ENCODE assay signal across 10 cellular contexts in genomic region chr1:44035726-44036408, GRCh38. TPM values are rescaled to one million over a fixed set of nuclear protein-coding genes. Genes with fewer than 3 reads are reported as not detected.
DNase-seq lines count a peak whose midpoint lies in the region; TF ChIP-seq lines count a peak whose summit lies in the region.
"Had no signal": no experiment of that assay in that cellular context is flagged by ENCODE, and none has a peak within 500 bp of the region (broad histone marks: within the 10 kb centered on the region; RNA-seq: fewer than 3 reads in every experiment).

No MANE protein-coding gene starts in this region.

- H2AK5ac ChIP-seq in H9 (ENCODE audit: insufficient read length, low read length), result no peak overlapping the region

- no peak overlapping the region for H4K91ac ChIP-seq in H9 (ENCODE audit: insufficient read length, low read depth, low read length)

- H3K79me2 ChIP-seq in H9 (ENCODE audit: insufficient read depth, low read length), result no peaks in the 10 kb centered on the region

- H3K23ac ChIP-seq in H9 (ENCODE audit: insufficient read length, low read depth, low read length), result no peak overlapping the region

- no peaks in the 10 kb centered on the region for H3K23me2 ChIP-seq in H9 (ENCODE audit: insufficient read length, low read depth, low read length, poor library complexity, severe bottlenecking)

- WGBS in H9 (ENCODE audit: extremely low coverage, insufficient read length, low lambda C conversion rate), result no CpG with 5 or more reads among the region's 8 CpGs
- 51 to 67% (median 58%) methylated on average over 7 to 8 of the region's 8 CpGs for WGBS in spleen, 5 donors

- H3K9me3 ChIP-seq in H9 (ENCODE audit: control insufficient read depth, low read depth, low read length) (no peaks in the 10 kb centered on the region), left ventricle myocardium inferior (replicated peaks) (no peaks in the 10 kb centered on the region), spleen (no peaks in the 10 kb centered on the region)

- H3K4me3 ChIP-seq in left ventricle myocardium inferior (no peak overlapping the region), spleen (no peak overlapping the region)

- no peak overlapping the region for H2BK15ac ChIP-seq in H9 (ENCODE audit: low read depth, low read length)

- H2BK5ac ChIP-seq in H9 (ENCODE audit: insufficient read length, low read length), result no peak overlapping the region

- H3K14ac ChIP-seq in H9 (ENCODE audit: insufficient read depth, low read length), result no peak overlapping the region

- no peak overlapping the region for H4K8ac ChIP-seq in H9 (replicated peaks; ENCODE audit: insufficient read length, low read depth, low read length)

- H4K5ac ChIP-seq in H9 (ENCODE audit: insufficient read length, low read depth, low read length), result no peak overlapping the region

- H3T11ph ChIP-seq in H9 (ENCODE audit: low read length), result no peak overlapping the region

- no peak overlapping the region for H2BK120ac ChIP-seq in H9 (ENCODE audit: low read depth, low read length, poor library complexity, severe bottlenecking)

- H2BK20ac ChIP-seq in H9 (ENCODE audit: low read depth, low read length, poor library complexity, severe bottlenecking), result no peak overlapping the region

- no peak for TF ChIP-seq POLR2A in spleen (IDR thresholded peaks at IDR 0.05)

- no peaks in the 10 kb centered on the region for H4K20me1 ChIP-seq in H9 (ENCODE audit: control insufficient read depth, insufficient read depth, insufficient read length)

- intact Hi-C loops in left ventricle myocardium inferior (cut with micrococcal nuclease), result no loop called here
- intact Hi-C loops in spleen (cut with DNase I; ENCODE audit: low total_unique reads), result no loop called here

- no peaks in the 10 kb centered on the region for H3K79me1 ChIP-seq in H9 (ENCODE audit: insufficient read depth, low read depth, low read length, poor library complexity, severe bottlenecking)

- H3K9me3 Mint-ChIP-seq in H9, result no peaks in the 10 kb centered on the region
- no peaks in the 10 kb centered on the region for H3K9me3 Mint-ChIP-seq in activated naive CD8-positive, alpha-beta T cell treated with anti-CD3 and anti-CD28 coated beads for 36 hours
- H3K9me3 Mint-ChIP-seq: IgD-negative memory B cell had no signal

- no peak overlapping the region for H3K4me2 ChIP-seq in H9 (ENCODE audit: insufficient read depth, insufficient read length, low read length)

- peaks cover 27 to 28% of the 10 kb centered on the region in 2 experiments for H3K4me1 Mint-ChIP-seq in H9
- peaks cover 13% of the 10 kb centered on the region for H3K4me1 Mint-ChIP-seq in activated naive CD8-positive, alpha-beta T cell treated with anti-CD3 and anti-CD28 coated beads for 36 hours

- no peak overlapping the region for H3K4ac ChIP-seq in H9 (ENCODE audit: low read depth, low read length)

- peaks cover 10% of the 10 kb centered on the region for H3K27me3 Mint-ChIP-seq in H9 (ENCODE audit: low read depth)
- H3K27me3 Mint-ChIP-seq in activated naive CD8-positive, alpha-beta T cell treated with anti-CD3 and anti-CD28 coated beads for 36 hours, result no peaks in the 10 kb centered on the region
- H3K27me3 Mint-ChIP-seq: IgD-negative memory B cell had no signal

- peak; percentile 39 for DNase-seq in H9
- peak; percentile 14 for DNase-seq in activated naive CD8-positive, alpha-beta T cell treated with anti-CD3 and anti-CD28 coated beads for 36 hours
- peak; percentile 30 for DNase-seq in left ventricle myocardium inferior
- no peak for DNase-seq in spleen
- DNase-seq in SW480 (ENCODE audit: low spot score), result no peak
- DNase-seq in DMS79 treated with DMSO at 0.1 percent for 48 hours (lab: John Stamatoyannopoulos, UW), result no peak
- no peak for DNase-seq in NCI-H1417 treated with DMSO at 0.1 percent for 48 hours (lab: John Stamatoyannopoulos, UW)
- no peak for DNase-seq in NCI-H187 treated with DMSO at 0.1 percent for 48 hours (lab: John Stamatoyannopoulos, UW)
- DNase-seq: SIG-M5 had no signal

- H3K18ac ChIP-seq in H9 (ENCODE audit: insufficient read length, low read depth, low read length), result no peak overlapping the region

- H3K27me3 ChIP-seq in H9 (ENCODE audit: insufficient read depth, low read length) (no peaks in the 10 kb centered on the region), left ventricle myocardium inferior (ENCODE audit: low read depth) (no peaks in the 10 kb centered on the region), spleen (replicated peaks in 1 of 7) (peaks cover 0 to 10% (median 0%) of the 10 kb centered on the region in 7 donors)

- H3K4me1 ChIP-seq in H9 (ENCODE audit: insufficient read depth, low read length), result peaks cover 6% of the 10 kb centered on the region; the same call in 1 of the 2 replicates
- H3K4me1 ChIP-seq in left ventricle myocardium inferior, result peaks cover 32% of the 10 kb centered on the region
- H3K4me1 ChIP-seq in spleen, result peaks cover 0 to 33% (median 24%) of the 10 kb centered on the region in 6 donors

- no peak overlapping the region for H2BK12ac ChIP-seq in H9 (ENCODE audit: insufficient read length, low read depth, low read length)

- no peak overlapping the region for H2AFZ ChIP-seq in H9 (ENCODE audit: low read length)

- H3K27ac ChIP-seq in H9 (ENCODE audit: insufficient read length, low read depth, low read length) (no peak overlapping the region), left ventricle myocardium inferior (replicated peaks) (peak overlapping the region; percentile 50), spleen (peak overlapping the region in 5 of 8 donors; percentile 1 to 64 (median 39))

- H3K36me3 ChIP-seq in left ventricle myocardium inferior (no peaks in the 10 kb centered on the region), spleen (no peaks in the 10 kb centered on the region)

- peak overlapping the region in 1 of 3 experiments; percentile 24; a peak in 1 of 7 replicates for H3K27ac Mint-ChIP-seq in H9
- no peak overlapping the region for H3K27ac Mint-ChIP-seq in activated naive CD8-positive, alpha-beta T cell treated with anti-CD3 and anti-CD28 coated beads for 36 hours

- H3K36me3 Mint-ChIP-seq in H9 (ENCODE audit: insufficient read depth in 1 of 3, low read depth in 3 of 3), result no peaks in the 10 kb centered on the region; a peak in 1 of 7 replicates
- no peaks in the 10 kb centered on the region for H3K36me3 Mint-ChIP-seq in activated naive CD8-positive, alpha-beta T cell treated with anti-CD3 and anti-CD28 coated beads for 36 hours
- H3K36me3 Mint-ChIP-seq: IgD-negative memory B cell had no signal

- TF ChIP-seq CTCF in H9 (conservative IDR thresholded peaks at IDR 0.05), result peak; percentile 33; the same call in 2 of the 3 replicates
- TF ChIP-seq CTCF in left ventricle myocardium inferior (IDR thresholded peaks at IDR 0.05; ENCODE audit: borderline replicate concordance), result no peak
- no peak for TF ChIP-seq CTCF in spleen (IDR thresholded peaks at IDR 0.05 in 8 of 11, conservative IDR thresholded peaks at IDR 0.05 in 3 of 11)

- H3K4me3 Mint-ChIP-seq in H9, result no peak overlapping the region
- H3K4me3 Mint-ChIP-seq in activated naive CD8-positive, alpha-beta T cell treated with anti-CD3 and anti-CD28 coated beads for 36 hours, result no peak overlapping the region

- H3K9ac ChIP-seq in H9 (ENCODE audit: extremely low read depth, insufficient read length, low read length), result no peak overlapping the region

- no peak overlapping the region for H3K56ac ChIP-seq in H9 (ENCODE audit: insufficient read length, low read depth, low read length)

RNA-seq across cellular contexts. Expression of gene SLC6A9, which starts 4.6 kb away (rescaled TPM):
- total RNA-seq in H9 (2021), result 29.5 and 30.1 TPM in 2 replicates
- 10 to 100 TPM; 13.5 to 14.8 TPM for total RNA-seq in activated naive CD8-positive, alpha-beta T cell treated with anti-CD3 and anti-CD28 coated beads for 36 hours
- total RNA-seq in left ventricle myocardium inferior, result 1.2 TPM
- 1 to 10 TPM; 1.1 to 6.1 (median 3.0) TPM for total RNA-seq in spleen
- polyA plus RNA-seq in spleen, result under 1 TPM; 0.26 to 0.86 (median 0.35) TPM

RNA-seq across cellular contexts. Expression of gene CCDC24, which starts 44.5 kb away (rescaled TPM):
- 11.8 and 12.4 TPM in 2 replicates for total RNA-seq in H9 (2021)
- total RNA-seq in activated naive CD8-positive, alpha-beta T cell treated with anti-CD3 and anti-CD28 coated beads for 36 hours, result 1 to 10 TPM; 1.0 to 1.5 TPM
- 1.4 TPM for total RNA-seq in left ventricle myocardium inferior
- 1 to 10 TPM; 3.3 to 7.0 (median 5.0) TPM for total RNA-seq in spleen
- 10 to 100 TPM in 2 of 3 donors, 1 to 10 TPM in 1; 7.5 to 25.9 (median 14.5) TPM for polyA plus RNA-seq in spleen

RNA-seq across cellular contexts. Expression of gene B4GALT2, which starts 56.9 kb away (rescaled TPM):
- 70.9 and 74.0 TPM in 2 replicates for total RNA-seq in H9 (2021)
- 10 to 100 TPM; 38.5 to 41.6 TPM for total RNA-seq in activated naive CD8-positive, alpha-beta T cell treated with anti-CD3 and anti-CD28 coated beads for 36 hours
- total RNA-seq in left ventricle myocardium inferior, result 40.3 TPM
- 10 to 100 TPM; 11.4 to 23.3 (median 13.2) TPM for total RNA-seq in spleen
- 10 to 100 TPM in 1 of 3 donors, 1 to 10 TPM in 2; 7.0 to 13.7 (median 7.7) TPM for polyA plus RNA-seq in spleen

Comparison
In these comparisons a context has a peak if more than half of its experiments do, and no peak if none do; other contexts are left out.
1. DNase-seq: peak in H9 (single experiment), activated naive CD8-positive, alpha-beta T cell treated with anti-CD3 and anti-CD28 coated beads for 36 hours (single experiment) and left ventricle myocardium inferior (single experiment); none in spleen (single experiment), SW480 (single experiment), DMS79 treated with DMSO at 0.1 percent for 48 hours (single experiment), NCI-H1417 treated with DMSO at 0.1 percent for 48 hours (single experiment) and NCI-H187 treated with DMSO at 0.1 percent for 48 hours (single experiment).